Comparison of ENCODE assay signal across 8 cellular contexts in genomic region chr2:39228413-39229209, GRCh38. TPM values are rescaled to one million over a fixed set of nuclear protein-coding genes. Genes with fewer than 3 reads are reported as not detected.
DNase-seq lines count a peak whose midpoint lies in the region; ATAC-seq and TF ChIP-seq lines count a peak whose summit lies in the region.

No MANE protein-coding gene starts in this region.

- ATAC-seq in PC-3: no peak

- POLR2A ChIA-PET in PC-3 (lab: Charles Lee; ENCODE audit: unreplicated experiment): interaction anchor here (0.6 kb wide), 1 partner anchor 109 kb away, joined by 6 read pairs; no protein-coding TSS in a partner anchor

- H3K9me3 ChIP-seq in PC-3 (ENCODE audit: low read length): no peaks in the 10 kb centered on the region

- no peaks in the 10 kb centered on the region for H3K9me3 Mint-ChIP-seq in IgD-negative memory B cell
- no peaks in the 10 kb centered on the region for H3K9me3 Mint-ChIP-seq in nephron progenitor cell

- H3K27me3 Mint-ChIP-seq in IgD-negative memory B cell (no peaks in the 10 kb centered on the region), nephron progenitor cell (ENCODE audit: low read depth, poor library complexity) (no peaks in the 10 kb centered on the region)

- no TSS peak for BruUV-seq in PC-3 (replicated peaks; lab: Mats Ljungman, UMichigan)

- H2AFZ ChIP-seq in PC-3 (ENCODE audit: low read length): no peak overlapping the region

- H3K4me1 Mint-ChIP-seq in IgD-negative memory B cell (peaks cover 12% of the 10 kb centered on the region in 3 donors), nephron progenitor cell (peaks cover 26% of the 10 kb centered on the region)

- TF ChIP-seq CTCF in nephron progenitor cell (IDR thresholded peaks at IDR 0.05): peak; percentile 44
- TF ChIP-seq CTCF in PC-3 (conservative IDR thresholded peaks at IDR 0.05; ENCODE audit: low read depth, low read length): no peak; the same call in 1 of the 2 replicates

- CTCF ChIA-PET in PC-3 (lab: Charles Lee): interaction anchor here (0.6 to 1.5 kb wide), 9 partner anchors 11 to 476 kb away, joined by 3 to 12 read pairs (median 5); partner anchors contain the start of gene SOS1

- intact Hi-C loops in PC-3 (cut with micrococcal nuclease): loop anchor here (1.0 kb wide), 2 partner anchors 107 to 169 kb away; partner anchors contain the start of gene SOS1

- no peaks in the 10 kb centered on the region for H3K4me1 ChIP-seq in PC-3 (ENCODE audit: insufficient read depth, low read length)

- H3K36me3 Mint-ChIP-seq in IgD-negative memory B cell (no peaks in the 10 kb centered on the region), nephron progenitor cell (ENCODE audit: low read depth) (no peaks in the 10 kb centered on the region)

- H3K4me3 ChIP-seq in PC-3 (ENCODE audit: low read length): no peak overlapping the region

- no peaks in the 10 kb centered on the region for H3K27me3 ChIP-seq in PC-3 (ENCODE audit: low read length)

- no peaks in the 10 kb centered on the region for H3K36me3 ChIP-seq in PC-3 (ENCODE audit: low read depth, low read length)

- H3K27ac ChIP-seq in PC-3 (ENCODE audit: low read length): no peak overlapping the region

- H3F3A ChIP-seq in PC-3 (ENCODE audit: low read length, unreplicated experiment): no peaks in the 10 kb centered on the region

- no peaks in the 10 kb centered on the region for H3K9me2 ChIP-seq in PC-3 (replicated peaks; ENCODE audit: low read length)

- H3K9ac ChIP-seq in PC-3 (ENCODE audit: low read length): no peak overlapping the region

- DNase-seq in activated CD4-positive, alpha-beta T cell treated with anti-CD3 and anti-CD28 coated beads for 4 hours: peak; percentile 3 to 8
- no peak for DNase-seq in activated CD4-positive, alpha-beta T cell treated with anti-CD3 and anti-CD28 coated beads, Interleukin-2, amount 50 U/mL, for 4 hours
- DNase-seq in dermis blood vessel endothelial cell: peak; percentile 21
- no peak for DNase-seq in nephron progenitor cell
- no peak for DNase-seq in NAMALWA (ENCODE audit: low spot score)
- no peak for DNase-seq in PC-3
- no peak for DNase-seq in NCI-H2227 (lab: John Stamatoyannopoulos, UW; ENCODE audit: unreplicated experiment)

- no peak overlapping the region for H3K27ac Mint-ChIP-seq in IgD-negative memory B cell
- H3K27ac Mint-ChIP-seq in nephron progenitor cell: no peak overlapping the region

- H4K20me1 ChIP-seq in PC-3 (ENCODE audit: low read length): no peaks in the 10 kb centered on the region

- H3K79me2 ChIP-seq in PC-3 (ENCODE audit: low read length): no peaks in the 10 kb centered on the region

- H3K4me3 Mint-ChIP-seq in IgD-negative memory B cell (peak overlapping the region; percentile 50 to 91 (median 75)), nephron progenitor cell (peak overlapping the region; percentile 77)

- H3K4me2 ChIP-seq in PC-3 (ENCODE audit: low read length): no peak overlapping the region

RNA-seq across cellular contexts. Expression of gene CDKL4, which starts 15.2 kb away (rescaled TPM):
- not detected for polyA plus RNA-seq in IgD-negative memory B cell
- total RNA-seq in dermis blood vessel endothelial cell: 0.51 and 0.98 TPM in 2 replicates
- total RNA-seq in PC-3 (2014; rRNA removed): 0.07 TPM in 1 of 2 replicates, not detected in the other

Comparison
In these comparisons a context has a peak if more than half of its experiments do, and no peak if none do; other contexts are left out.
1. DNase-seq: peak in activated CD4-positive, alpha-beta T cell treated with anti-CD3 and anti-CD28 coated beads for 4 hours (2 of 2) and dermis blood vessel endothelial cell (single experiment); none in activated CD4-positive, alpha-beta T cell treated with anti-CD3 and anti-CD28 coated beads, Interleukin-2, amount 50 U/mL, for 4 hours (0 of 2), nephron progenitor cell (single experiment), NAMALWA (single experiment), PC-3 (single experiment) and NCI-H2227 (single experiment).